In the genomic region with DNA sequence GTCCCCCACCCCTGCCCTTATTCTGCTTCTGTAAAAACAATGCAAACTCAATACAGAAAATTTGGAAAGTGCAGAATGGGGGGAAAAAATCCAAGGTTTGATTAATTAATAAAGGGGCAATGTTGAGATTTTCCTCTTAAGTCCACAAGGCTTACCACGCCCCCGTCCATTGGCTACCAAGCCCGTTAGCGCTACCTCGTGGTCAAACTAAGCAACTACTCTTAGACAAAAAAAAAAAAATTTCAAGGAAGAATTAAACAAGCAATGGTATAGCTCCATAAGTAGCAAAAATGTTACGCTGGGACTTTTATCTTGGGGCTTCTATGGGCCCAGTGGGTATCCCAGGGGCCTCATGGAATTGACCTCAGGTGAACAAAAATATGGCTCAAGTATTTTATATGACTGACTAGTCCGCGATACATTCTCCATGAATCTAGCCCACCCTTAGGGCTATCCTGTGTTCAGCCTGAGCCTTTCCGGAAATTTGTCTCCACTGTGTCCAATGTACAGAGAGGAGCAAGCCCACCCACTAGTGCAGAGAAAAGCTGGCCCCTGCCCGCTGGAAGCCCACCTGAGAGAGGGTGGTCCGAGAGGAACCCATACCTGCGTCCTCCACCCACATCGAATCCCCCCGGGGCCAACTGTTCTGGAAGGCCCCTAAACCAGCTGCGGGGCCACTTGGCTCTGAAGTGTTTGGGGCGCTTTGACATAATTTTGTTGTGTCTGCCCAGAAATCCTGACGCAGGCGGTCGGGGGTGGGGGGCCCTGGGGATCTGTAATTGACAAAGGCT, we compare ENCODE assay signal across 8 cellular contexts. TPM values are rescaled to one million over a fixed set of nuclear protein-coding genes. Genes with fewer than 3 reads are reported as not detected.
DNase-seq lines count a peak whose midpoint lies in the region; ATAC-seq lines count a peak whose summit lies in the region.

No MANE protein-coding gene starts in this region.

- no peaks in the 10 kb centered on the region for H3K36me3 Mint-ChIP-seq in stimulated activated effector memory CD8-positive, alpha-beta T cell treated with anti-CD3 and anti-CD28 coated beads, Interleukin-12 subunit alpha, Interleukin-12 subunit beta, amount 100 ng/mL, for 72 hours

- no peak overlapping the region for H3K4me3 ChIP-seq in effector memory CD4-positive, alpha-beta T cell (ENCODE audit: insufficient read depth, low read depth, low read length, poor library complexity, severe bottlenecking)

- ATAC-seq in stimulated activated effector memory CD8-positive, alpha-beta T cell treated with anti-CD3 and anti-CD28 coated beads, Interleukin-12 subunit alpha, Interleukin-12 subunit beta, amount 100 ng/mL, for 72 hours, result no peak
- no peak for ATAC-seq in HG02973 (IDR thresholded peaks at IDR 0.05; ENCODE audit: unreplicated experiment)

- H3K9me3 Mint-ChIP-seq in stimulated activated effector memory CD8-positive, alpha-beta T cell treated with anti-CD3 and anti-CD28 coated beads, Interleukin-12 subunit alpha, Interleukin-12 subunit beta, amount 100 ng/mL, for 72 hours, result no peaks in the 10 kb centered on the region

- H3K27ac Mint-ChIP-seq in stimulated activated effector memory CD8-positive, alpha-beta T cell treated with anti-CD3 and anti-CD28 coated beads, Interleukin-12 subunit alpha, Interleukin-12 subunit beta, amount 100 ng/mL, for 72 hours, result no peak overlapping the region

- DNase-seq in AG08396 (ENCODE audit: low spot score), result peak; percentile 68
- DNase-seq in H4 (ENCODE audit: low spot score), result peak; percentile 73
- DNase-seq in NCI-H524 (lab: John Stamatoyannopoulos, UW), result peak; percentile 75 to 81
- peak; percentile 24 for DNase-seq in activated CD4-positive, alpha-beta T cell treated with anti-CD3 and anti-CD28 coated beads for 1 hour
- DNase-seq in effector memory CD4-positive, alpha-beta T cell, result peak in 2 of 3 donors; percentile 2 to 24
- DNase-seq in medulla oblongata (ENCODE audit: extremely low spot score), result peak; percentile 86
- DNase-seq in stimulated activated effector memory CD8-positive, alpha-beta T cell treated with anti-CD3 and anti-CD28 coated beads, Interleukin-12 subunit alpha, Interleukin-12 subunit beta, amount 100 ng/mL, for 72 hours (ENCODE audit: low spot score in 2 of 2), result peak; percentile 48 to 67

- no peak overlapping the region for H3K4me3 Mint-ChIP-seq in stimulated activated effector memory CD8-positive, alpha-beta T cell treated with anti-CD3 and anti-CD28 coated beads, Interleukin-12 subunit alpha, Interleukin-12 subunit beta, amount 100 ng/mL, for 72 hours

- H3K27ac ChIP-seq in effector memory CD4-positive, alpha-beta T cell (ENCODE audit: insufficient read depth, low read length, poor library complexity, severe bottlenecking), result no peak overlapping the region

- H3K36me3 ChIP-seq in effector memory CD4-positive, alpha-beta T cell (ENCODE audit: control insufficient read depth, insufficient read depth, low read length), result no peaks in the 10 kb centered on the region

- peaks cover 5% of the 10 kb centered on the region for H3K27me3 ChIP-seq in effector memory CD4-positive, alpha-beta T cell (replicated peaks; ENCODE audit: control insufficient read depth, insufficient read depth, low read length, poor library complexity, severe bottlenecking)

- H3K4me1 ChIP-seq in effector memory CD4-positive, alpha-beta T cell (ENCODE audit: control insufficient read depth, insufficient read depth, low read length, poor library complexity, severe bottlenecking), result no peaks in the 10 kb centered on the region

- H3K9me3 ChIP-seq in effector memory CD4-positive, alpha-beta T cell (ENCODE audit: control insufficient read depth, low read length), result no peaks in the 10 kb centered on the region

- no peaks in the 10 kb centered on the region for H3K4me1 Mint-ChIP-seq in stimulated activated effector memory CD8-positive, alpha-beta T cell treated with anti-CD3 and anti-CD28 coated beads, Interleukin-12 subunit alpha, Interleukin-12 subunit beta, amount 100 ng/mL, for 72 hours

RNA-seq across cellular contexts. Expression of gene TEX2, which starts 19.1 kb away (rescaled TPM):
- total RNA-seq in H4 (2014; rRNA removed; shearing (Covaris generic)), result 11.1 and 11.7 TPM in 2 replicates

Comparison
In these comparisons a context has a peak if more than half of its experiments do, and no peak if none do; other contexts are left out.
1. DNase-seq: peak in every context shown above with its lines; median percentile 86 in medulla oblongata; 78 in NCI-H524; 73 in H4; 68 in AG08396; 58 in stimulated activated effector memory CD8-positive, alpha-beta T cell treated with anti-CD3 and anti-CD28 coated beads, Interleukin-12 subunit alpha, Interleukin-12 subunit beta, amount 100 ng/mL, for 72 hours; 24 in activated CD4-positive, alpha-beta T cell treated with anti-CD3 and anti-CD28 coated beads for 1 hour; 13 in effector memory CD4-positive, alpha-beta T cell.